ENCODE assay signal across 17 cellular contexts in genomic region chr9:35760651-35761050, GRCh38. TPM values are rescaled to one million over a fixed set of nuclear protein-coding genes. Genes with fewer than 3 reads are reported as not detected.
DNase-seq lines count a peak whose midpoint lies in the region; ATAC-seq and TF ChIP-seq lines count a peak whose summit lies in the region.
"Had no signal": no experiment of that assay in that cellular context is flagged by ENCODE, and none has a peak within 500 bp of the region (broad histone marks: within the 10 kb centered on the region; RNA-seq: fewer than 3 reads in every experiment).

No MANE protein-coding gene starts in this region.

- H3K27me3 ChIP-seq in mammary epithelial cell (ENCODE audit: insufficient read depth, low read length) = no peaks in the 10 kb centered on the region
- H3K27me3 ChIP-seq in mucosa of stomach (ENCODE audit: control insufficient read depth, insufficient read depth, low read length) = no peaks in the 10 kb centered on the region
- H3K27me3 ChIP-seq: spleen, vagina had no signal

- dilution Hi-C loops in mammary epithelial cell (cut with HindIII; ENCODE audit: low sequenced_read_pairs) = loop anchor here (5.0 kb wide), 3 partner anchors 33 to 107 kb away; partner anchors contain the start of gene SPAG8

- ATAC-seq in GM18511 (IDR thresholded peaks at IDR 0.05; ENCODE audit: unreplicated experiment) = no peak
- ATAC-seq: HCT116 had no signal

- H3K36me3 ChIP-seq in mammary epithelial cell (ENCODE audit: insufficient read depth, low read length) (no peaks in the 10 kb centered on the region), mucosa of stomach (ENCODE audit: control insufficient read depth, insufficient read depth, low read length) (no peaks in the 10 kb centered on the region)
- H3K36me3 ChIP-seq: vagina had no signal

- H3K27ac ChIP-seq in mammary epithelial cell (ENCODE audit: insufficient read depth, low read depth, low read length) = peak overlapping the region; percentile 9
- H3K27ac ChIP-seq: spleen, vagina had no signal

- H3K4me1 ChIP-seq in mammary epithelial cell (ENCODE audit: insufficient read depth, low read length) = peaks cover 29% of the 10 kb centered on the region
- H3K4me1 ChIP-seq in mucosa of stomach (ENCODE audit: control insufficient read depth, insufficient read depth, low read length) = peaks cover 26% of the 10 kb centered on the region

- no peaks in the 10 kb centered on the region for H3K9me3 ChIP-seq in mammary epithelial cell (replicated peaks; ENCODE audit: insufficient read depth, low read length)
- no peaks in the 10 kb centered on the region for H3K9me3 ChIP-seq in mucosa of stomach (ENCODE audit: control insufficient read depth, low read length)
- H3K9me3 ChIP-seq: spleen, vagina had no signal

- in situ Hi-C loops in mammary epithelial cell (cut with MboI; ENCODE audit: low sequenced_read_pairs in 2 of 2) = no loop called here

- 24% methylated on average over 2 of the region's 2 CpGs for WGBS in mammary epithelial cell (ENCODE audit: low coverage, missing lambda C conversion rate)

- no peaks in the 10 kb centered on the region for H4K20me1 ChIP-seq in mammary epithelial cell (ENCODE audit: insufficient read depth, low read length)

- H3K4me2 ChIP-seq in mammary epithelial cell (ENCODE audit: insufficient read depth, low read depth, low read length) = peak overlapping the region; percentile 22

- BruUV-seq in mammary epithelial cell (replicated peaks; lab: Mats Ljungman, UMichigan) = no TSS peak

- TF ChIP-seq CTCF in mammary epithelial cell (conservative IDR thresholded peaks at IDR 0.05 in 1 of 2, IDR thresholded peaks at IDR 0.05 in 1 of 2; ENCODE audit: extremely low read depth in 1 of 2, insufficient read depth in 1 of 2, low read depth in 1 of 2, low read length in 2 of 2) = no peak

- peak; percentile 41 for DNase-seq in COR-L47 (lab: John Stamatoyannopoulos, UW)
- peak; percentile 91 for DNase-seq in NCI-H2029 (lab: John Stamatoyannopoulos, UW)
- peak; percentile 41 for DNase-seq in mammary epithelial cell
- DNase-seq in NCI-H774 (lab: John Stamatoyannopoulos, UW) = no peak
- DNase-seq in iPS-NIHi11 (ENCODE audit: low spot score) = no peak
- no peak for DNase-seq in activated CD4-positive, alpha-beta T cell treated with anti-CD3 and anti-CD28 coated beads for 4 hours
- DNase-seq: activated CD4-positive, alpha-beta T cell treated with anti-CD3 and anti-CD28 coated beads, Interleukin-2, amount 50 U/mL, for 4 hours; activated naive CD4-positive, alpha-beta T cell treated with anti-CD3 and anti-CD28 coated beads, Interleukin-2, amount 50 U/mL, for 16 hours; CD8-positive, alpha-beta memory T cell; effector memory CD4-positive, alpha-beta T cell; Kasumi-1; NCI-H510A treated with DMSO at 0.1 percent for 48 hours; spleen had no signal

- peak overlapping the region; percentile 40 for H2AFZ ChIP-seq in mammary epithelial cell (ENCODE audit: low read depth, low read length)

- CTCF ChIA-PET in mammary epithelial cell (lab: Charles Lee; ENCODE audit: low non-redundant PET) = no interaction called here

- no peak overlapping the region for H3K9ac ChIP-seq in mammary epithelial cell (ENCODE audit: insufficient read depth, low read length)
- H3K9ac ChIP-seq in mucosa of stomach (ENCODE audit: low read length) = peak overlapping the region; percentile 19

- H3K4me3 ChIP-seq in mammary epithelial cell (replicated peaks in 1 of 3; ENCODE audit: insufficient read depth in 1 of 3, low read depth in 2 of 3, low read length in 3 of 3) (no peak overlapping the region), mucosa of stomach (ENCODE audit: low read length) (no peak overlapping the region)
- H3K4me3 ChIP-seq: spleen, vagina had no signal

- peaks cover 21% of the 10 kb centered on the region for H3K79me2 ChIP-seq in mammary epithelial cell (ENCODE audit: insufficient read depth, low read length)

- intact Hi-C loops in mammary epithelial cell (cut with micrococcal nuclease) = no loop called here

RNA-seq across cellular contexts. Expression of gene MSMP, which starts 6.6 kb away (rescaled TPM):
- total RNA-seq in mammary epithelial cell = not detected
- not detected for polyA plus RNA-seq in mammary epithelial cell
- polyA minus RNA-seq in mammary epithelial cell = not detected
- total RNA-seq: spleen, vagina had no signal
- polyA plus RNA-seq: CD8-positive, alpha-beta memory T cell had no signal

RNA-seq across cellular contexts. Expression of gene RGP1, which starts 11.6 kb away (rescaled TPM):
- 10 to 100 TPM; 20.5 to 42.3 TPM for total RNA-seq in mammary epithelial cell
- 20.1 TPM for polyA plus RNA-seq in mammary epithelial cell
- 45.3 TPM for polyA minus RNA-seq in mammary epithelial cell

RNA-seq across cellular contexts. Expression of gene GBA2, which starts 11.6 kb away (rescaled TPM):
- total RNA-seq in mammary epithelial cell = 10 to 100 TPM; 41.0 to 49.8 TPM
- polyA plus RNA-seq in mammary epithelial cell = 30.3 TPM
- 32.5 TPM for polyA minus RNA-seq in mammary epithelial cell

RNA-seq across cellular contexts. Expression of gene CREB3, which starts 28.2 kb away (rescaled TPM):
- total RNA-seq in mammary epithelial cell = 10 to 100 TPM; 45.4 to 60.8 TPM
- 38.3 TPM for polyA plus RNA-seq in mammary epithelial cell
- 34.8 TPM for polyA minus RNA-seq in mammary epithelial cell

RNA-seq across cellular contexts. Expression of gene TLN1, which starts 28.7 kb away (rescaled TPM):
- 100 to 1,000 TPM; 202 to 213 TPM for total RNA-seq in mammary epithelial cell
- 128 TPM for polyA plus RNA-seq in mammary epithelial cell
- polyA minus RNA-seq in mammary epithelial cell = 264 TPM

Comparison
In these comparisons a context has a peak if more than half of its experiments do, and no peak if none do; other contexts are left out.
1. DNase-seq: peak in COR-L47 (single experiment), NCI-H2029 (single experiment) and mammary epithelial cell (single experiment); none in NCI-H774 (single experiment), iPS-NIHi11 (single experiment) and activated CD4-positive, alpha-beta T cell treated with anti-CD3 and anti-CD28 coated beads for 4 hours (0 of 2).